4 cellular contexts compared by ENCODE assay signal in genomic region chr9:76077537-76077936, GRCh38.
A peak's percentile ranks its signal among the peaks of the same experiment; 100 is the strongest.
TF ChIP-seq lines count a peak whose summit lies in the region.

No MANE protein-coding gene starts in this region.

TF ChIP-seq in A549, 52 proteins besides CTCF, POLR2A, EP300 and RAD21:
- TF ChIP-seq ZC3H11A (IDR thresholded peaks at IDR 0.05) (no peak), HDAC2 (IDR thresholded peaks at IDR 0.05) (no peak), KDM1A (IDR thresholded peaks at IDR 0.05; ENCODE audit: low read depth) (peak; percentile 35; the same call in 1 of the 2 replicates)

TF ChIP-seq in HEK293, 187 proteins besides CTCF, POLR2A, EP300 and RAD21:
- TF ChIP-seq ZNF146 (tag by site-specific recombination; IDR thresholded peaks at IDR 0.05) (peak; percentile 88), ZNF280D (tag by site-specific recombination; IDR thresholded peaks at IDR 0.05) (peak; percentile 30; the same call in 1 of the 2 replicates), ZNF747 (tag by site-specific recombination; IDR thresholded peaks at IDR 0.05) (no peak)
TF ChIP-seq in HEK293: peak in this region for 2.

TF ChIP-seq in K562, 482 proteins besides CTCF, POLR2A, EP300 and RAD21:
- TF ChIP-seq ZNF146 (CRISPR knock-in tag; IDR thresholded peaks at IDR 0.05; ENCODE audit: unreplicated experiment) (peak; percentile 28), BDP1 (IDR thresholded peaks at IDR 0.05; ENCODE audit: insufficient read depth, insufficient read length) (no peak)

TF ChIP-seq in H1, 55 proteins besides CTCF, POLR2A, EP300 and RAD21:
- TF ChIP-seq KDM1A (IDR thresholded peaks at IDR 0.05; ENCODE audit: borderline replicate concordance, low read length) (peak; percentile 51; the same call in 1 of the 2 replicates), SP2 (IDR thresholded peaks at IDR 0.05; ENCODE audit: low read length) (no peak), GTF2F1 (IDR thresholded peaks at IDR 0.05; ENCODE audit: borderline replicate concordance, low read depth, low read length) (no peak), SP4 (IDR thresholded peaks at IDR 0.05; ENCODE audit: low read length) (no peak)
